Comparison of ENCODE assay signal across 8 cellular contexts in the genomic region with DNA sequence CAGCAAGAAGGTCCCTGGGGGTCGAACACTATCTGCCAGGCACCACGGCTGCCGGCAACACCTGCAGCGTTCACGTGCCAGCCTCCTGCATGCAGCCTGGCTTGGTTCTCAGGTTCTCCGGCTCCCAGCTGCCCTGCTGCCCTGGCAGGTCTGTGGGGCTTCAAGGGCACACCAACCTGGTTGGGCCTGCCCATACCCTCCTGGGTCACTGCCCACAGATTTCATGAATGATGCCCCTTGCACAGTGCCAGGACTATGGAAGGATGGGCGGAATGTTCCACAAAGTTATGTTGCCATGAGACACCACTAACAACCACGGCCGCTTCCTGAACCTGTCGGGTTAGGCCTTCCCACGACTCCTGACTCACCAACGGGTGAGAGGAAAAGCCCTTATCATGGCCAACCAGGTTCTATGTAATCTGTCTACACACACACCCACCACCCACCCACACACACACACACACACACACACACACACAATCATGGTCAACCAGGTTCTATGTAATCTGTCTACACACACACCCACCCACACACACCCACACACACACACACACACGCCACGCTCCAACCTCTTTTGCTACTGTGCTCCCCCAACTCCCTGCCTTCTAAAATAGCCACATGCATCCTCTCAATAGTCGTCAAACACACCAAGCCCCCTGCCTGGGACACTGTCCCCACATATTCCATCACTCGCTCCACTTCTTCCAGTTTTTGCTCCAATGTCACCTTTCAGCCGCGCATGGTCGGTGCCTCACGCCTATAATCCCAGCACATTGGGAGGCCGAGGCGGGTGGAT. TPM values are rescaled to one million over a fixed set of nuclear protein-coding genes. Genes with fewer than 3 reads are reported as not detected.
A peak's percentile ranks its signal among the peaks of the same experiment; 100 is the strongest.
DNase-seq lines count a peak whose midpoint lies in the region; FAIRE-seq and TF ChIP-seq lines count a peak whose summit lies in the region.

No MANE protein-coding gene starts in this region.

- no peak for TF ChIP-seq EP300 in H1 (IDR thresholded peaks at IDR 0.05; ENCODE audit: borderline replicate concordance in 1 of 2, low read depth in 2 of 2, low read length in 2 of 2)

- no peak for TF ChIP-seq CTCF in H1 (IDR thresholded peaks at IDR 0.05; ENCODE audit: control extremely low read depth in 1 of 3, insufficient read depth in 1 of 3, low read depth in 1 of 3, low read length in 3 of 3)
- TF ChIP-seq CTCF in osteocyte (IDR thresholded peaks at IDR 0.05) = no peak
- TF ChIP-seq CTCF in GM10266 (IDR thresholded peaks at IDR 0.05; ENCODE audit: control insufficient read depth, insufficient read depth, low read depth, missing control alignments) = no peak

- H3K23me2 ChIP-seq in H1 (ENCODE audit: low read depth, low read length) = peaks cover 2% of the 10 kb centered on the region

- no peak overlapping the region for H3K23ac ChIP-seq in H1 (ENCODE audit: insufficient read length)

- peaks cover 5 to 14% (median 8%) of the 10 kb centered on the region in 4 experiments; a peak in 6 of 7 replicates for H3K4me1 ChIP-seq in H1 (replicated peaks in 1 of 4; ENCODE audit: control insufficient read depth in 3 of 4, insufficient read depth in 4 of 4, low read length in 3 of 4)

- no peaks in the 10 kb centered on the region for H3K9me3 ChIP-seq in H1 (ENCODE audit: insufficient read depth in 2 of 2, low read depth in 1 of 2, low read length in 1 of 2)

- H2AFZ ChIP-seq in H1 (ENCODE audit: low read length) = no peak overlapping the region

- H2BK5ac ChIP-seq in H1 (ENCODE audit: low read depth, low read length) = 0 out of 2 replicates have a peak overlapping the region, but pooled peaks have one; percentile 73

- no peak overlapping the region for H4K5ac ChIP-seq in H1 (ENCODE audit: insufficient read length, low read depth, low read length)

- 90% methylated on average over 22 of the region's 22 CpGs; no CpG with 5 or more reads in 1 of the 2 experiments for WGBS in H1 (ENCODE audit: extremely low coverage in 1 of 2, insufficient coverage in 1 of 2, insufficient read length in 1 of 2, insufficient replicate concordance in 2 of 2, low coverage in 1 of 2, low lambda C conversion rate in 2 of 2, missing lambda C conversion rate in 1 of 2), 2 experiments

- H3K56ac ChIP-seq in H1 (replicated peaks; ENCODE audit: insufficient read length, low read depth, low read length) = no peak overlapping the region

- TF ChIP-seq POLR2A in H1 (IDR thresholded peaks at IDR 0.05; ENCODE audit: control extremely low read depth in 1 of 2, low read depth in 2 of 2, low read length in 2 of 2) = no peak

- H3K27ac Mint-ChIP-seq in osteocyte (ENCODE audit: unreplicated experiment) = peak overlapping the region; percentile 48

- FAIRE-seq in H1 (lab: Jason Lieb, UNC) = no peak

- H4K91ac ChIP-seq in H1 (replicated peaks; ENCODE audit: insufficient read length, low read length) = no peak overlapping the region

- peaks cover 76% of the 10 kb centered on the region for H3K4me1 Mint-ChIP-seq in osteocyte (ENCODE audit: unreplicated experiment)

- no peak overlapping the region for H2BK20ac ChIP-seq in H1 (ENCODE audit: low read length)

- no peak overlapping the region for H3K4ac ChIP-seq in H1 (replicated peaks; ENCODE audit: insufficient read length, low read depth, low read length)

- no peaks in the 10 kb centered on the region; a peak in 1 of 8 replicates for H3K36me3 ChIP-seq in H1 (ENCODE audit: control insufficient read depth in 2 of 4, insufficient read depth in 4 of 4, low read length in 3 of 4)

- CTCF ChIA-PET in H1 (lab: Charles Lee; ENCODE audit: partially characterized antibody) = interaction anchor here (1.1 to 1.9 kb wide), 2 partner anchors 10 to 59 kb away, joined by 3 to 4 read pairs; no protein-coding TSS in a partner anchor

- DNase-seq in EL (peak; percentile 61), OCI-M1 (lab: John Stamatoyannopoulos, UW) (peak; percentile 98), H1 (ENCODE audit: low read depth in 1 of 2, low spot score in 2 of 2) (no peak), osteocyte (ENCODE audit: extremely low spot score, unreplicated experiment) (peak; percentile 80), GM10266 (ENCODE audit: extremely low spot score) (no peak), cortex of kidney (lab: John Stamatoyannopoulos, UW) (no peak), NCI-H446 treated with DMSO at 0.1 percent for 48 hours (lab: John Stamatoyannopoulos, UW) (no peak), middle frontal gyrus (ENCODE audit: extremely low spot score, low spot score) (no peak)

- H3K79me1 ChIP-seq in H1 (ENCODE audit: low read depth, low read length) = no peaks in the 10 kb centered on the region; the same call in 1 of the 2 replicates

- 0 out of 2 replicates have a peak overlapping the region, but pooled peaks have one; percentile 5 for H3K27ac ChIP-seq in H1 (ENCODE audit: low read depth, low read length)

- no peak overlapping the region for H3K4me3 ChIP-seq in H1 (ENCODE audit: extremely low read depth in 1 of 4, insufficient read depth in 2 of 4, low read depth in 3 of 4, low read length in 4 of 4)

- TF ChIP-seq RAD21 in H1 (IDR thresholded peaks at IDR 0.05 in 1 of 2, conservative IDR thresholded peaks at IDR 0.05 in 1 of 2; ENCODE audit: low read depth in 2 of 2, low read length in 2 of 2) = no peak

- H3K18ac ChIP-seq in H1 (ENCODE audit: extremely low read depth, low read length) = no peak overlapping the region

- H2AK5ac ChIP-seq in H1 (ENCODE audit: low read depth, low read length) = no peak overlapping the region

- H4K8ac ChIP-seq in H1 (ENCODE audit: extremely low read depth, insufficient read depth, low read length) = no peak overlapping the region

- no peaks in the 10 kb centered on the region for H3K9me3 Mint-ChIP-seq in osteocyte (ENCODE audit: unreplicated experiment)

- H3K4me2 ChIP-seq in H1 (ENCODE audit: insufficient read depth in 1 of 2, low read depth in 2 of 2, low read length in 2 of 2) = no peak overlapping the region

- no peak overlapping the region for H3K4me3 Mint-ChIP-seq in osteocyte (ENCODE audit: unreplicated experiment)

- peaks cover 1 to 6% of the 10 kb centered on the region in 2 experiments for H4K20me1 ChIP-seq in H1 (replicated peaks in 1 of 2; ENCODE audit: control insufficient read depth in 1 of 2, insufficient read depth in 2 of 2, low read length in 2 of 2)

- H3K14ac ChIP-seq in H1 (ENCODE audit: insufficient read length) = no peak overlapping the region

- POLR2A ChIA-PET in H1 (lab: Charles Lee; ENCODE audit: partially characterized antibody) = no interaction called here

- H2BK120ac ChIP-seq in H1 (replicated peaks; ENCODE audit: low read depth, low read length) = no peak overlapping the region

- no peak overlapping the region for H2BK15ac ChIP-seq in H1 (ENCODE audit: low read length)

- no peaks in the 10 kb centered on the region; a peak in 1 of 4 replicates for H3K79me2 ChIP-seq in H1 (ENCODE audit: control insufficient read depth in 1 of 2, insufficient read depth in 2 of 2, low read length in 2 of 2)

- H3K9ac ChIP-seq in H1 (replicated peaks in 1 of 4; ENCODE audit: extremely low read depth in 1 of 4, low read depth in 3 of 4, low read length in 3 of 4) = no peak overlapping the region; a peak in 1 of 7 replicates

- H3K27me3 ChIP-seq in H1 (replicated peaks in 1 of 4; ENCODE audit: control insufficient read depth in 3 of 4, extremely low read depth in 1 of 4, insufficient read depth in 3 of 4, low read length in 3 of 4) = no peaks in the 10 kb centered on the region

- H3K27me3 Mint-ChIP-seq in osteocyte (ENCODE audit: unreplicated experiment) = no peaks in the 10 kb centered on the region

- H3K36me3 Mint-ChIP-seq in osteocyte (ENCODE audit: unreplicated experiment) = no peaks in the 10 kb centered on the region

- no peak overlapping the region for H2BK12ac ChIP-seq in H1 (ENCODE audit: low read depth, low read length)

TF ChIP-seq in H1, 55 proteins besides CTCF, POLR2A, EP300 and RAD21:
- TF ChIP-seq SP1 (IDR thresholded peaks at IDR 0.05; ENCODE audit: low read depth, low read length) (no peak), KDM5A (IDR thresholded peaks at IDR 0.05; ENCODE audit: low read length) (no peak), RFX5 (IDR thresholded peaks at IDR 0.05; ENCODE audit: borderline replicate concordance, low read depth, low read length) (no peak), BCL11A (IDR thresholded peaks at IDR 0.05; ENCODE audit: low read depth in 2 of 2, low read length in 2 of 2) (no peak), POU5F1 (IDR thresholded peaks at IDR 0.05; ENCODE audit: low read depth, low read length) (no peak)
- TF ChIP-seq, protein P1, sequence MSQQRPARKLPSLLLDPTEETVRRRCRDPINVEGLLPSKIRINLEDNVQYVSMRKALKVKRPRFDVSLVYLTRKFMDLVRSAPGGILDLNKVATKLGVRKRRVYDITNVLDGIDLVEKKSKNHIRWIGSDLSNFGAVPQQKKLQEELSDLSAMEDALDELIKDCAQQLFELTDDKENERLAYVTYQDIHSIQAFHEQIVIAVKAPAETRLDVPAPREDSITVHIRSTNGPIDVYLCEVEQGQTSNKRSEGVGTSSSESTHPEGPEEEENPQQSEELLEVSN (IDR thresholded peaks at IDR 0.05) = no peak
- TF ChIP-seq, protein P2, sequence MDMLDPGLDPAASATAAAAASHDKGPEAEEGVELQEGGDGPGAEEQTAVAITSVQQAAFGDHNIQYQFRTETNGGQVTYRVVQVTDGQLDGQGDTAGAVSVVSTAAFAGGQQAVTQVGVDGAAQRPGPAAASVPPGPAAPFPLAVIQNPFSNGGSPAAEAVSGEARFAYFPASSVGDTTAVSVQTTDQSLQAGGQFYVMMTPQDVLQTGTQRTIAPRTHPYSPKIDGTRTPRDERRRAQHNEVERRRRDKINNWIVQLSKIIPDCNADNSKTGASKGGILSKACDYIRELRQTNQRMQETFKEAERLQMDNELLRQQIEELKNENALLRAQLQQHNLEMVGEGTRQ (IDR thresholded peaks at IDR 0.05; ENCODE audit: low read length) = no peak

RNA-seq across cellular contexts. Expression of a gene that starts 32.2 kb away (rescaled TPM):
- 108 and 111 TPM in 2 replicates for total RNA-seq in H1 (2021; fragmentation: NEBNext Ultra II Directional; extraction: Animal tissue kit (Norgen Biotek cat#: 25700))
- polyA plus RNA-seq in H1 (2011; rRNA removed) = 17.8 and 27.7 TPM in 2 replicates
- 17.0 TPM for polyA plus RNA-seq in H1 (2011; cell fraction: cytosol; rRNA removed)
- 113 TPM for polyA plus RNA-seq in H1 (2011; cell fraction: nucleus; rRNA removed)
- 41.0 to 91.2 TPM (median 79.8 TPM) in 4 replicates for polyA plus RNA-seq in H1 (2012, experiment 1 of 2)
- 63.7 TPM for polyA plus RNA-seq in H1 (2012, experiment 2 of 2)
- polyA plus RNA-seq in H1 (2013, experiment 1 of 2) = 65.5 TPM
- polyA plus RNA-seq in H1 (2013, experiment 2 of 2) = 40.5 TPM
- polyA minus RNA-seq in H1 (2011; rRNA and poly(A)+ RNA removed) = 27.8 and 28.3 TPM in 2 replicates
- 68.4 TPM for polyA minus RNA-seq in H1 (2011; cell fraction: cytosol; rRNA and poly(A)+ RNA removed)
- polyA minus RNA-seq in H1 (2011; cell fraction: nucleus; rRNA and poly(A)+ RNA removed) = 87.7 TPM
- total RNA-seq in osteocyte = 197 and 230 TPM in 2 replicates

Comparison
In these comparisons a context has a peak if more than half of its experiments do, and no peak if none do; other contexts are left out.
1. DNase-seq: peak in EL (single experiment), OCI-M1 (single experiment) and osteocyte (single experiment); none in H1 (0 of 2), GM10266 (single experiment), cortex of kidney (single experiment), NCI-H446 treated with DMSO at 0.1 percent for 48 hours (single experiment) and middle frontal gyrus (single experiment).